ENCODE assay signal across 8 cellular contexts in the genomic region with DNA sequence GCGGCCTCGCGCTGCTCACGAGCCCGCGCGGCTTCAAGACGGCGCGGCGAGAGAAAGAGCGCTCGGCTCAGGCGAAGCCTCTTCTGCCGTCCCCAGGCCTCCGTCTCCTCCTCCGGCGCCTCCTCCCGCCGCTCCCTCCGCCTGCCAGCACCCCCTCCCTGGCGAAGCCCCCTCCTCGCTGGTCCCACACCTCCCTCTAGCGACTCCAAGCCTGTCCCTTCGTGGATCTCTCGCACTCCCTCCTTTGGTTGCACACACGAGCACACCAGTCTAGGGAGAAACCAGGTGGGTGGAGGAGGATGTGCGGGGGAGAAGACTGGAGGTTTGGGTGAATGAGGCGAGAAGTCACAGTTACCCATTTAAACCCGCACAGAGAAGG. TPM values are rescaled to one million over a fixed set of nuclear protein-coding genes. Genes with fewer than 3 reads are reported as not detected.
DNase-seq lines count a peak whose midpoint lies in the region; ATAC-seq and TF ChIP-seq lines count a peak whose summit lies in the region.

A gene (minus strand): TSS at position 57 of the 379 bp plus-strand sequence. CDS start 670 bp downstream, outside the sequence.

- H3K9me3 ChIP-seq in upper lobe of right lung = no peaks in the 10 kb centered on the region

- TF ChIP-seq CTCF in GM10266 (IDR thresholded peaks at IDR 0.05; ENCODE audit: control insufficient read depth, insufficient read depth, low read depth, missing control alignments) = peak; percentile 93
- peak; percentile 44 for TF ChIP-seq CTCF in upper lobe of right lung (IDR thresholded peaks at IDR 0.05)

- H3K4me3 ChIP-seq in upper lobe of right lung = peak within 1 kb of the TSS; percentile 88

- H3K27me3 ChIP-seq in upper lobe of right lung = no peaks in the 10 kb centered on the region

- peaks cover 5% of the 10 kb centered on the region for H3K36me3 ChIP-seq in upper lobe of right lung

- intact Hi-C loops in left cardiac atrium (cut with DNase I) = loop anchor here (2.0 to 10.0 kb wide), 4 partner anchors 215 to 367 kb away; no protein-coding TSS in a partner anchor
- intact Hi-C loops in posterior vena cava (cut with DNase I) = loop anchor here (10.0 kb wide), 1 partner anchor 367 kb away; no protein-coding TSS in a partner anchor
- intact Hi-C loops in upper lobe of right lung (cut with DNase I) = no loop called here

- peaks cover 14% of the 10 kb centered on the region for H3K4me1 ChIP-seq in upper lobe of right lung

- peak; percentile 85 for DNase-seq in GM10266 (ENCODE audit: extremely low spot score)
- peak; percentile 41 for DNase-seq in NCI-H1048 (lab: John Stamatoyannopoulos, UW)
- DNase-seq in SW 1271 (lab: John Stamatoyannopoulos, UW) = peak; percentile 51 to 74
- DNase-seq in amniotic stem cell (lab: John Stamatoyannopoulos, UW) = peak; percentile 25
- DNase-seq in left cardiac atrium = peak; percentile 82
- DNase-seq in posterior vena cava (ENCODE audit: low spot score) = peak; percentile 95
- peak; percentile 93 for DNase-seq in upper lobe of right lung

- ATAC-seq in HG02588 (IDR thresholded peaks at IDR 0.05; ENCODE audit: unreplicated experiment) (peak; percentile 47), left cardiac atrium (peak; percentile 75 to 83), upper lobe of right lung (peak; percentile 85)

- H3K27ac ChIP-seq in upper lobe of right lung = peak within 1 kb of the TSS; percentile 98

RNA-seq across cellular contexts. Expression of the gene that starts here (rescaled TPM):
- 100 to 1,000 TPM; 133 to 136 TPM for total RNA-seq in left cardiac atrium
- 10 to 100 TPM; 51.5 to 67.2 TPM for total RNA-seq in posterior vena cava
- total RNA-seq in upper lobe of right lung = 46.1 TPM

Comparison
In these comparisons a context has a peak if more than half of its experiments do, and no peak if none do; other contexts are left out.
1. Peak in every context shown above with its lines: DNase-seq, ATAC-seq, H3K4me3 ChIP-seq and H3K27ac ChIP-seq.
2. DNase-seq: peak in every context shown above with its lines; median percentile 95 in posterior vena cava; 93 in upper lobe of right lung; 85 in GM10266; 82 in left cardiac atrium; 62 in SW 1271; 41 in NCI-H1048; 25 in amniotic stem cell.